16 cellular contexts compared by ENCODE assay signal in the genomic region with DNA sequence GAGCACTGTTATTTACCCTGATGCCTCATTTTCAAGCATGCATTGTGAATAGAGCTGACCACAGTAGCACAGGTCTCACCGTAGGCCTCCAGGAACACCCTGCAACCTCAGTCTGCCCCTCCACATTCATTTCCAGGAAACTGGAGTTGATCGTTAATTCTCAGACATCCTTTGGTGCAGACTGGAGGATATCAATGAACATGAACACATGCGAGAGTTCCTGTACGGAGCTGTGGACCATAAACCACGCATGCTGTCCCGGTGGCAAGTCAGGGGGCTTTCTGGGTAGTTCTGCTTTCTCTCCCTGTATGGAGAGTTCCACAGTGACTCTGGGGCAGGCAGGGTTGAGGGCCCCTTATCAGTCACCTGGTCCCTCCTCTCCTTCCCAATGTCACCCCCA.
"Had no signal": no experiment of that assay in that cellular context is flagged by ENCODE, and none has a peak within 500 bp of the region (broad histone marks: within the 10 kb centered on the region; RNA-seq: fewer than 3 reads in every experiment).

No MANE protein-coding gene starts in this region.

- H3K4me3 ChIP-seq: adrenal gland, right lobe of liver, smooth muscle cell had no signal

- H3K36me3 ChIP-seq: adrenal gland, right lobe of liver had no signal

- H3K4me2 ChIP-seq: smooth muscle cell had no signal

- H3K27ac ChIP-seq: adrenal gland, right lobe of liver had no signal

- H3K27me3 ChIP-seq: adrenal gland, right lobe of liver had no signal

- H3K27me3 Mint-ChIP-seq: activated CD4-positive, alpha-beta memory T cell treated with anti-CD3 and anti-CD28 coated beads, Interleukin-2, amount 10 ng/mL, durations not matched to agents 7 days and 5 days; stimulated activated memory B cell treated with anti-CD40 and anti-IgM and Interleukin-4, amounts not matched to agents 10 μg/mL and 1 μg/mL and 100 μg/mL, for 72 hours had no signal

- H3K4me3 Mint-ChIP-seq: activated B cell treated with CpG ODN at 0.5 μM for 24 hours; activated CD4-positive, alpha-beta memory T cell treated with anti-CD3 and anti-CD28 coated beads, Interleukin-2, amount 10 ng/mL, durations not matched to agents 7 days and 5 days; effector memory CD8-positive, alpha-beta T cell; mesothelial cell of epicardium; neural crest cell; stimulated activated memory B cell treated with anti-CD40 and anti-IgM and Interleukin-4, amounts not matched to agents 10 μg/mL and 1 μg/mL and 100 μg/mL, for 72 hours; T-helper 2 cell treated with Interferon-gamma antibody and Interleukin-4, amounts not matched to agents 5 μg/mL and 100 μg/mL, for 36 hours had no signal

- ATAC-seq: effector memory CD8-positive, alpha-beta T cell had no signal

- H3K9me3 ChIP-seq: adrenal gland, right lobe of liver had no signal

- DNase-seq: activated B cell treated with CpG ODN at 0.5 μM for 24 hours; activated CD4-positive, alpha-beta memory T cell treated with anti-CD3 and anti-CD28 coated beads, Interleukin-2, amount 10 ng/mL, durations not matched to agents 7 days and 5 days; activated CD4-positive, alpha-beta T cell treated with anti-CD3 and anti-CD28 coated beads for 4 hours; activated CD8-positive, alpha-beta memory T cell treated with anti-CD3 and anti-CD28 coated beads, Interleukin-2, amount 50 U/mL, for 4 hours; activated effector memory CD4-positive, alpha-beta T cell treated with anti-CD3 and anti-CD28 coated beads, Interleukin-2, amount 50 U/mL, for 16 hours; activated naive CD4-positive, alpha-beta T cell treated with anti-CD3 and anti-CD28 coated beads, Interleukin-2, amount 50 U/mL, for 16 hours; activated T-cell treated with anti-CD3 and anti-CD28 coated beads, Interleukin-2, amount 50 U/mL, for 48 hours; adrenal gland; effector memory CD8-positive, alpha-beta T cell; right lobe of liver; stimulated activated CD4-positive, alpha-beta T cell treated with anti-CD3 and anti-CD28 coated beads, Interleukin-4, amount 100 ng/mL, for 24 hours had no signal

- H3K9me3 Mint-ChIP-seq: activated B cell treated with CpG ODN at 0.5 μM for 24 hours; activated CD4-positive, alpha-beta memory T cell treated with anti-CD3 and anti-CD28 coated beads, Interleukin-2, amount 10 ng/mL, durations not matched to agents 7 days and 5 days; mesothelial cell of epicardium; T-helper 2 cell treated with Interferon-gamma antibody and Interleukin-4, amounts not matched to agents 5 μg/mL and 100 μg/mL, for 36 hours had no signal

- H3K36me3 Mint-ChIP-seq: mesothelial cell of epicardium; stimulated activated memory B cell treated with anti-CD40 and anti-IgM and Interleukin-4, amounts not matched to agents 10 μg/mL and 1 μg/mL and 100 μg/mL, for 72 hours had no signal

- H3K27ac Mint-ChIP-seq: activated B cell treated with CpG ODN at 0.5 μM for 24 hours; activated CD4-positive, alpha-beta memory T cell treated with anti-CD3 and anti-CD28 coated beads, Interleukin-2, amount 10 ng/mL, durations not matched to agents 7 days and 5 days; effector memory CD8-positive, alpha-beta T cell; mesothelial cell of epicardium; stimulated activated memory B cell treated with anti-CD40 and anti-IgM and Interleukin-4, amounts not matched to agents 10 μg/mL and 1 μg/mL and 100 μg/mL, for 72 hours; T-helper 2 cell treated with Interferon-gamma antibody and Interleukin-4, amounts not matched to agents 5 μg/mL and 100 μg/mL, for 36 hours had no signal

- H3K4me1 Mint-ChIP-seq: neural crest cell had no signal

- H3K4me1 ChIP-seq: adrenal gland, right lobe of liver had no signal
